Comparison of ENCODE assay signal across 25 cellular contexts in genomic region chr9:16272766-16273165, GRCh38.
"Had no signal": no experiment of that assay in that cellular context is flagged by ENCODE, and none has a peak within 500 bp of the region (broad histone marks: within the 10 kb centered on the region; RNA-seq: fewer than 3 reads in every experiment).

No MANE protein-coding gene starts in this region.

- ATAC-seq: activated CD4-positive, CD25-positive, alpha-beta regulatory T cell treated with anti-CD3 and anti-CD28 coated beads, Interleukin-2, amount 50 U/mL, for 24 hours; activated CD8-positive, alpha-beta memory T cell treated with anti-CD3 and anti-CD28 coated beads, Interleukin-2, amount 10 ng/mL, durations not matched to agents 7 days and 5 days; activated CD8-positive, alpha-beta T cell treated with anti-CD3 and anti-CD28 coated beads for 36 hours; foreskin keratinocyte; mucosa of descending colon; T-cell had no signal

- H3K36me3 ChIP-seq: adrenal gland, breast epithelium, esophagus muscularis mucosa, spleen, tibial artery had no signal

- H3K4me1 Mint-ChIP-seq: activated CD4-positive, alpha-beta T cell treated with anti-CD3 and anti-CD28 coated beads, Interleukin-2, amount 10 ng/mL, durations not matched to agents 7 days and 5 days; activated CD8-positive, alpha-beta memory T cell treated with anti-CD3 and anti-CD28 coated beads, Interleukin-2, amount 10 ng/mL, durations not matched to agents 7 days and 5 days; memory B cell; T-cell had no signal

- H3K27me3 Mint-ChIP-seq: activated CD4-positive, alpha-beta T cell treated with anti-CD3 and anti-CD28 coated beads, Interleukin-2, amount 10 ng/mL, durations not matched to agents 7 days and 5 days; activated CD8-positive, alpha-beta memory T cell treated with anti-CD3 and anti-CD28 coated beads, Interleukin-2, amount 10 ng/mL, durations not matched to agents 7 days and 5 days; activated CD8-positive, alpha-beta T cell treated with anti-CD3 and anti-CD28 coated beads for 36 hours; T-cell had no signal

- H3K4me1 ChIP-seq: breast epithelium, foreskin keratinocyte, spleen had no signal

- H3K36me3 Mint-ChIP-seq: activated CD8-positive, alpha-beta memory T cell treated with anti-CD3 and anti-CD28 coated beads, Interleukin-2, amount 10 ng/mL, durations not matched to agents 7 days and 5 days; activated naive CD4-positive, alpha-beta T cell treated with anti-CD3 and anti-CD28 coated beads, Interleukin-2, amount 50 U/mL, for 72 hours; memory B cell; T-cell had no signal

- H3K27me3 ChIP-seq: adrenal gland, breast epithelium, esophagus muscularis mucosa, foreskin keratinocyte, spleen, tibial artery had no signal

- H3K4me3 Mint-ChIP-seq: activated CD4-positive, alpha-beta T cell treated with anti-CD3 and anti-CD28 coated beads, Interleukin-2, amount 10 ng/mL, durations not matched to agents 7 days and 5 days; activated CD8-positive, alpha-beta memory T cell treated with anti-CD3 and anti-CD28 coated beads, Interleukin-2, amount 10 ng/mL, durations not matched to agents 7 days and 5 days; activated CD8-positive, alpha-beta T cell treated with anti-CD3 and anti-CD28 coated beads for 36 hours; activated T-helper 1 cell treated with anti-CD3 and anti-CD28 coated beads, Interleukin-12 subunit alpha, Interleukin-12 subunit beta, Interleukin-2, Interleukin-4 antibody, amounts not matched to agents 30 ng/mL and 10 ng/mL and 1 ng/mL, durations not matched to agents 14 hours and 24 hours and 36 hours; memory B cell; T-cell; T-helper 2 cell treated with Interferon-gamma antibody and Interleukin-4, amounts not matched to agents 5 μg/mL and 100 μg/mL, for 36 hours had no signal

- H3K9me3 Mint-ChIP-seq: activated CD4-positive, alpha-beta T cell treated with anti-CD3 and anti-CD28 coated beads, Interleukin-2, amount 10 ng/mL, durations not matched to agents 7 days and 5 days; activated CD8-positive, alpha-beta T cell treated with anti-CD3 and anti-CD28 coated beads for 36 hours; activated naive CD4-positive, alpha-beta T cell treated with anti-CD3 and anti-CD28 coated beads, Interleukin-2, amount 50 U/mL, for 72 hours; activated T-helper 1 cell treated with anti-CD3 and anti-CD28 coated beads, Interleukin-12 subunit alpha, Interleukin-12 subunit beta, Interleukin-2, Interleukin-4 antibody, amounts not matched to agents 30 ng/mL and 10 ng/mL and 1 ng/mL, durations not matched to agents 14 hours and 24 hours and 36 hours; T-cell; T-helper 2 cell treated with Interferon-gamma antibody and Interleukin-4, amounts not matched to agents 5 μg/mL and 100 μg/mL, for 36 hours had no signal

- DNase-seq: activated CD4-positive, alpha-beta T cell treated with anti-CD3 and anti-CD28 coated beads, Interleukin-2, amount 10 ng/mL, durations not matched to agents 7 days and 5 days; activated CD8-positive, alpha-beta memory T cell treated with anti-CD3 and anti-CD28 coated beads, Interleukin-2, amount 10 ng/mL, durations not matched to agents 7 days and 5 days; activated CD8-positive, alpha-beta T cell treated with anti-CD3 and anti-CD28 coated beads for 36 hours; activated gamma-delta T cell; foreskin keratinocyte; glutamatergic neuron; hippocampal formation; mucosa of descending colon; nucleus accumbens; posterior cingulate gyrus; spleen; stimulated activated CD4-positive, alpha-beta T cell treated with anti-CD3 and anti-CD28 coated beads, Interleukin-4, amount 100 ng/mL, for 1 hour; stimulated activated naive CD4-positive, alpha-beta T cell; T-cell had no signal

- H3K27ac ChIP-seq: adrenal gland, breast epithelium, esophagus muscularis mucosa, foreskin keratinocyte, spleen, VCaP had no signal

- H3K27ac Mint-ChIP-seq: activated CD4-positive, alpha-beta T cell treated with anti-CD3 and anti-CD28 coated beads, Interleukin-2, amount 10 ng/mL, durations not matched to agents 7 days and 5 days; activated CD8-positive, alpha-beta memory T cell treated with anti-CD3 and anti-CD28 coated beads, Interleukin-2, amount 10 ng/mL, durations not matched to agents 7 days and 5 days; activated CD8-positive, alpha-beta T cell treated with anti-CD3 and anti-CD28 coated beads for 36 hours; activated naive CD4-positive, alpha-beta T cell treated with anti-CD3 and anti-CD28 coated beads, Interleukin-2, amount 50 U/mL, for 72 hours; activated T-helper 1 cell treated with anti-CD3 and anti-CD28 coated beads, Interleukin-12 subunit alpha, Interleukin-12 subunit beta, Interleukin-2, Interleukin-4 antibody, amounts not matched to agents 30 ng/mL and 10 ng/mL and 1 ng/mL, durations not matched to agents 14 hours and 24 hours and 36 hours; memory B cell; T-cell; T-helper 2 cell treated with Interferon-gamma antibody and Interleukin-4, amounts not matched to agents 5 μg/mL and 100 μg/mL, for 36 hours had no signal

- H3K9me3 ChIP-seq: adrenal gland, breast epithelium, esophagus muscularis mucosa, mucosa of descending colon, spleen, tibial artery had no signal

- H3K4me3 ChIP-seq: adrenal gland, breast epithelium, coronary artery, esophagus muscularis mucosa, mucosa of descending colon, spleen, tibial artery had no signal
